In genomic region chr5:135697959-135698345, GRCh38 we compare ENCODE assay signal across 17 cellular contexts.
DNase-seq lines count a peak whose midpoint lies in the region; ATAC-seq, FAIRE-seq and TF ChIP-seq lines count a peak whose summit lies in the region.
"Had no signal": no experiment of that assay in that cellular context is flagged by ENCODE, and none has a peak within 500 bp of the region (broad histone marks: within the 10 kb centered on the region; RNA-seq: fewer than 3 reads in every experiment).

No MANE protein-coding gene starts in this region.

- no peak overlapping the region for H3K4me3 Mint-ChIP-seq in endodermal cell
- H3K4me3 Mint-ChIP-seq: CD4-positive, alpha-beta memory T cell had no signal

- H3K4me1 Mint-ChIP-seq in endodermal cell: no peaks in the 10 kb centered on the region
- H3K4me1 Mint-ChIP-seq: CD4-positive, alpha-beta memory T cell had no signal

- no peak for TF ChIP-seq CTCF in bronchial epithelial cell (IDR thresholded peaks at IDR 0.05; ENCODE audit: insufficient read depth, low read length, severe bottlenecking)
- TF ChIP-seq CTCF in endodermal cell (conservative IDR thresholded peaks at IDR 0.05): no peak

- H2BK15ac ChIP-seq in neuronal stem cell (ENCODE audit: low read length): no peak overlapping the region

- ATAC-seq in HG03025 (IDR thresholded peaks at IDR 0.05; ENCODE audit: low FRiP score, unreplicated experiment): no peak

- H3K36me3 Mint-ChIP-seq in endodermal cell (ENCODE audit: low read depth): no peaks in the 10 kb centered on the region
- H3K36me3 Mint-ChIP-seq: CD4-positive, alpha-beta memory T cell had no signal

- H4K8ac ChIP-seq in neuronal stem cell (ENCODE audit: low read depth, low read length): no peak overlapping the region

- no peak overlapping the region for H3K27ac Mint-ChIP-seq in endodermal cell
- H3K27ac Mint-ChIP-seq: CD4-positive, alpha-beta memory T cell had no signal

- peak overlapping the region; percentile 31 for H3K18ac ChIP-seq in neuronal stem cell (ENCODE audit: low read length)

- H3K79me1 ChIP-seq in neuronal stem cell (ENCODE audit: low read depth, low read length): no peaks in the 10 kb centered on the region

- no peak overlapping the region for H2BK120ac ChIP-seq in neuronal stem cell (ENCODE audit: low read depth, low read length)

- H3K27me3 ChIP-seq in bronchial epithelial cell (ENCODE audit: control insufficient read depth, insufficient read depth, low read length) (no peaks in the 10 kb centered on the region), endodermal cell (ENCODE audit: control insufficient read depth, insufficient read depth, low read length, poor library complexity, severe bottlenecking) (no peaks in the 10 kb centered on the region), neuronal stem cell (ENCODE audit: control insufficient read depth in 3 of 3, insufficient read depth in 3 of 3, low read depth in 1 of 3, low read length in 3 of 3) (no peaks in the 10 kb centered on the region)

- no peak overlapping the region for H4K91ac ChIP-seq in neuronal stem cell (ENCODE audit: low read depth, low read length, poor library complexity)

- no peaks in the 10 kb centered on the region for H3K9me3 ChIP-seq in endodermal cell (ENCODE audit: control insufficient read depth, low read length)
- H3K9me3 ChIP-seq in neuronal stem cell (replicated peaks in 1 of 2; ENCODE audit: control insufficient read depth in 2 of 2, insufficient read depth in 1 of 2, low read depth in 1 of 2, low read length in 2 of 2): no peaks in the 10 kb centered on the region

- no peak overlapping the region for H3K4me2 ChIP-seq in neuronal stem cell (ENCODE audit: insufficient read depth, low read length, poor library complexity, severe bottlenecking)

- H3K27me3 Mint-ChIP-seq in endodermal cell (ENCODE audit: insufficient read depth): no peaks in the 10 kb centered on the region

- no peak overlapping the region for H2BK12ac ChIP-seq in neuronal stem cell (ENCODE audit: low read length)

- peak; percentile 75 for FAIRE-seq in bronchial epithelial cell (lab: Jason Lieb, UNC)
- FAIRE-seq: G401.6, GM12892, H54 had no signal

- no peak overlapping the region for H3K9ac ChIP-seq in endodermal cell (ENCODE audit: extremely low read depth, low read length, poor library complexity, severe bottlenecking)
- no peak overlapping the region for H3K9ac ChIP-seq in neuronal stem cell (ENCODE audit: low read depth, low read length, poor library complexity)

- no peaks in the 10 kb centered on the region for H3K9me3 Mint-ChIP-seq in endodermal cell

- H3K36me3 ChIP-seq in bronchial epithelial cell (ENCODE audit: control insufficient read depth, insufficient read depth, low read length) (no peaks in the 10 kb centered on the region), endodermal cell (ENCODE audit: control insufficient read depth, insufficient read depth, low read length) (no peaks in the 10 kb centered on the region), neuronal stem cell (replicated peaks in 1 of 2; ENCODE audit: control insufficient read depth in 2 of 2, insufficient read depth in 2 of 2, low read length in 2 of 2) (no peaks in the 10 kb centered on the region)

- no peak overlapping the region for H3K4me3 ChIP-seq in bronchial epithelial cell (ENCODE audit: low read depth, low read length)
- no peak overlapping the region for H3K4me3 ChIP-seq in endodermal cell (ENCODE audit: low read length)
- H3K4me3 ChIP-seq in neuronal stem cell (ENCODE audit: low read length in 2 of 2): no peak overlapping the region

- H3K4ac ChIP-seq in neuronal stem cell (ENCODE audit: low read length): no peak overlapping the region

- H3K27ac ChIP-seq in endodermal cell (ENCODE audit: low read depth, low read length) (no peak overlapping the region), neuronal stem cell (replicated peaks; ENCODE audit: low read length) (no peak overlapping the region)

- DNase-seq in bronchial epithelial cell (ENCODE audit: low read depth) (no peak), endodermal cell (peak; percentile 33), neuronal stem cell (ENCODE audit: low spot score) (no peak), hippocampal formation (lab: John Stamatoyannopoulos, UW) (no peak), DMS53 treated with DMSO at 0.1 percent for 48 hours (lab: John Stamatoyannopoulos, UW; ENCODE audit: unreplicated experiment) (no peak)
- DNase-seq: C1 segment of cervical spinal cord; Calu3; CD4-positive, alpha-beta memory T cell; COR-L47; DMS53; DND-41; GOT3; HCEC 1CT had no signal

- peak overlapping the region; percentile 15 for H3K14ac ChIP-seq in neuronal stem cell (ENCODE audit: low read length)

- 88 to 93% methylated on average over 3 of the region's 3 CpGs for WGBS in endodermal cell (ENCODE audit: insufficient coverage in 1 of 2, insufficient read length in 1 of 2), 2 experiments
- no CpG with 5 or more reads among the region's 3 CpGs for WGBS in neuronal stem cell (ENCODE audit: extremely low coverage in 2 of 2, insufficient read length in 2 of 2, insufficient replicate concordance in 1 of 2), 2 donors

- peak overlapping the region; percentile 28 for H3K23ac ChIP-seq in neuronal stem cell (ENCODE audit: low read depth, low read length, poor library complexity)

- peak overlapping the region; percentile 26 for H2BK5ac ChIP-seq in neuronal stem cell (ENCODE audit: low read length)

- no peak overlapping the region for H2AFZ ChIP-seq in neuronal stem cell (ENCODE audit: low read length)

- peak overlapping the region; percentile 32 for H2AK5ac ChIP-seq in neuronal stem cell (ENCODE audit: low read depth, low read length)

- H3K4me1 ChIP-seq in endodermal cell (ENCODE audit: control insufficient read depth, insufficient read depth, low read length) (no peaks in the 10 kb centered on the region), neuronal stem cell (ENCODE audit: control insufficient read depth in 2 of 2, insufficient read depth in 1 of 2, low read depth in 1 of 2, low read length in 2 of 2) (peaks cover 0 to 3% of the 10 kb centered on the region in 2 donors)
